1 cellular context compared by ENCODE assay signal in genomic region chr14:70886421-70887206, GRCh38.
TF ChIP-seq lines count a peak whose summit lies in the region.

No MANE protein-coding gene starts in this region.

TF ChIP-seq in K562, 482 proteins besides CTCF, POLR2A, EP300 and RAD21 (continued from another document):
- TF ChIP-seq ZNF395 (CRISPR knock-in tag; IDR thresholded peaks at IDR 0.05): peak; percentile 70; the same call in 1 of the 2 replicates
- no peak for TF ChIP-seq IRF1 (CRISPR knock-in tag; IDR thresholded peaks at IDR 0.05; ENCODE audit: borderline replicate concordance)
- TF ChIP-seq RREB1 (CRISPR knock-in tag; IDR thresholded peaks at IDR 0.05): no peak
- no peak for TF ChIP-seq TCF15 (CRISPR knock-in tag; IDR thresholded peaks at IDR 0.05)
- TF ChIP-seq ZNF518B (CRISPR knock-in tag; IDR thresholded peaks at IDR 0.05): no peak
- TF ChIP-seq DDX20 (tag; IDR thresholded peaks at IDR 0.05; ENCODE audit: low read depth): no peak
- peak; percentile 58 to 67; a peak in 3 of 4 replicates for TF ChIP-seq MAZ (CRISPR knock-in tag; conservative IDR thresholded peaks at IDR 0.05 in 1 of 2, IDR thresholded peaks at IDR 0.05 in 1 of 2)
- peak; percentile 90 for TF ChIP-seq TFAP4 (CRISPR knock-in tag; IDR thresholded peaks at IDR 0.05; ENCODE audit: borderline replicate concordance)
- no peak for TF ChIP-seq LEF1 (IDR thresholded peaks at IDR 0.05)
- no peak for TF ChIP-seq ZNF436 (CRISPR knock-in tag; IDR thresholded peaks at IDR 0.05)
- no peak for TF ChIP-seq USF1 (CRISPR knock-in tag; IDR thresholded peaks at IDR 0.05)
- TF ChIP-seq HDGF (IDR thresholded peaks at IDR 0.05): no peak
- TF ChIP-seq MBD1 (CRISPR knock-in tag; IDR thresholded peaks at IDR 0.05): no peak
- TF ChIP-seq NELFE (IDR thresholded peaks at IDR 0.05; ENCODE audit: insufficient read depth, insufficient read length): no peak
- 0 out of 2 replicates have a peak, but pooled peaks have one; percentile 74 for TF ChIP-seq ZNF197 (CRISPR knock-in tag; IDR thresholded peaks at IDR 0.05; ENCODE audit: low read depth)
- no peak for TF ChIP-seq HDAC8 (tag; IDR thresholded peaks at IDR 0.05)
- peak; percentile 70 for TF ChIP-seq VEZF1 (CRISPR knock-in tag; IDR thresholded peaks at IDR 0.05)
